ENCODE assay signal across 17 cellular contexts in genomic region chrX:39633293-39633692, GRCh38.
DNase-seq lines count a peak whose midpoint lies in the region; ATAC-seq and TF ChIP-seq lines count a peak whose summit lies in the region.
"Had no signal": no experiment of that assay in that cellular context is flagged by ENCODE, and none has a peak within 500 bp of the region (broad histone marks: within the 10 kb centered on the region; RNA-seq: fewer than 3 reads in every experiment).

No MANE protein-coding gene starts in this region.

- ATAC-seq in stimulated activated naive B cell treated with anti-CD40 and anti-IgM and Interleukin-4, amounts not matched to agents 10 μg/mL and 1 μg/mL and 100 μg/mL, for 72 hours (replicated peaks): no peak
- ATAC-seq in HG03378 (IDR thresholded peaks at IDR 0.05; ENCODE audit: unreplicated experiment): no peak
- ATAC-seq: foreskin keratinocyte; Panc1; stimulated activated naive CD8-positive, alpha-beta T cell treated with anti-CD3 and anti-CD28 coated beads, Interleukin-15, amount 100 ng/mL, for 72 hours had no signal

- no peaks in the 10 kb centered on the region for H3K79me2 ChIP-seq in hepatocyte

- WGBS in hepatocyte (ENCODE audit: low lambda C conversion rate, missing lambda C conversion rate): 47% methylated on average over 2 of the region's 2 CpGs

- H3K27me3 Mint-ChIP-seq in stimulated activated naive B cell treated with anti-CD40 and anti-IgM and Interleukin-4, amounts not matched to agents 10 μg/mL and 1 μg/mL and 100 μg/mL, for 72 hours: no peaks in the 10 kb centered on the region
- H3K27me3 Mint-ChIP-seq: activated naive CD4-positive, alpha-beta T cell treated with anti-CD3 and anti-CD28 coated beads, Interleukin-2, amount 10 ng/mL, durations not matched to agents 7 days and 5 days; stimulated activated naive CD8-positive, alpha-beta T cell treated with anti-CD3 and anti-CD28 coated beads, Interleukin-15, amount 100 ng/mL, for 72 hours had no signal

- peaks cover 0 to 4% of the 10 kb centered on the region in 2 donors for H3K9me3 Mint-ChIP-seq in stimulated activated naive B cell treated with anti-CD40 and anti-IgM and Interleukin-4, amounts not matched to agents 10 μg/mL and 1 μg/mL and 100 μg/mL, for 72 hours
- H3K9me3 Mint-ChIP-seq: activated naive CD4-positive, alpha-beta T cell treated with anti-CD3 and anti-CD28 coated beads, Interleukin-2, amount 10 ng/mL, durations not matched to agents 7 days and 5 days; stimulated activated naive CD8-positive, alpha-beta T cell treated with anti-CD3 and anti-CD28 coated beads, Interleukin-15, amount 100 ng/mL, for 72 hours had no signal

- H4K20me1 ChIP-seq in hepatocyte (ENCODE audit: insufficient read depth, poor library complexity, severe bottlenecking): no peaks in the 10 kb centered on the region

- H3K27ac ChIP-seq in hepatocyte: no peak overlapping the region
- H3K27ac ChIP-seq: foreskin keratinocyte, VCaP had no signal

- H3K4me2 ChIP-seq in hepatocyte: no peak overlapping the region

- H3K9me2 ChIP-seq in hepatocyte (replicated peaks; ENCODE audit: insufficient read depth): no peaks in the 10 kb centered on the region

- H3K4me1 Mint-ChIP-seq in stimulated activated naive B cell treated with anti-CD40 and anti-IgM and Interleukin-4, amounts not matched to agents 10 μg/mL and 1 μg/mL and 100 μg/mL, for 72 hours: peaks cover 0 to 12% of the 10 kb centered on the region in 2 donors
- H3K4me1 Mint-ChIP-seq: activated naive CD4-positive, alpha-beta T cell treated with anti-CD3 and anti-CD28 coated beads, Interleukin-2, amount 10 ng/mL, durations not matched to agents 7 days and 5 days; B cell; IgD-negative memory B cell; naive B cell had no signal

- H3K36me3 Mint-ChIP-seq in stimulated activated naive B cell treated with anti-CD40 and anti-IgM and Interleukin-4, amounts not matched to agents 10 μg/mL and 1 μg/mL and 100 μg/mL, for 72 hours: no peaks in the 10 kb centered on the region
- H3K36me3 Mint-ChIP-seq: activated naive CD4-positive, alpha-beta T cell treated with anti-CD3 and anti-CD28 coated beads, Interleukin-2, amount 10 ng/mL, durations not matched to agents 7 days and 5 days; IgD-negative memory B cell; naive B cell had no signal

- H3K27ac Mint-ChIP-seq in stimulated activated naive B cell treated with anti-CD40 and anti-IgM and Interleukin-4, amounts not matched to agents 10 μg/mL and 1 μg/mL and 100 μg/mL, for 72 hours: no peak overlapping the region
- H3K27ac Mint-ChIP-seq: activated naive CD4-positive, alpha-beta T cell treated with anti-CD3 and anti-CD28 coated beads, Interleukin-2, amount 10 ng/mL, durations not matched to agents 7 days and 5 days; B cell; IgD-negative memory B cell; naive B cell; stimulated activated naive CD8-positive, alpha-beta T cell treated with anti-CD3 and anti-CD28 coated beads, Interleukin-15, amount 100 ng/mL, for 72 hours had no signal

- no peaks in the 10 kb centered on the region for H3K27me3 ChIP-seq in hepatocyte
- H3K27me3 ChIP-seq: foreskin keratinocyte had no signal

- H3K4me3 Mint-ChIP-seq in stimulated activated naive B cell treated with anti-CD40 and anti-IgM and Interleukin-4, amounts not matched to agents 10 μg/mL and 1 μg/mL and 100 μg/mL, for 72 hours: no peak overlapping the region
- H3K4me3 Mint-ChIP-seq: activated naive CD4-positive, alpha-beta T cell treated with anti-CD3 and anti-CD28 coated beads, Interleukin-2, amount 10 ng/mL, durations not matched to agents 7 days and 5 days; B cell; IgD-negative memory B cell; naive B cell; stimulated activated naive CD8-positive, alpha-beta T cell treated with anti-CD3 and anti-CD28 coated beads, Interleukin-15, amount 100 ng/mL, for 72 hours had no signal

- H3K4me1 ChIP-seq in hepatocyte (ENCODE audit: insufficient read depth): no peaks in the 10 kb centered on the region
- H3K4me1 ChIP-seq: foreskin keratinocyte had no signal

- DNase-seq in CMK (ENCODE audit: low read depth): peak; percentile 72
- DNase-seq in M059J (ENCODE audit: low read depth): peak; percentile 81
- peak; percentile 20 for DNase-seq in SKM-1 (lab: John Stamatoyannopoulos, UW; ENCODE audit: unreplicated experiment)
- peak; percentile 41 for DNase-seq in fibroblast of mammary gland (ENCODE audit: low read depth)
- no peak for DNase-seq in hepatocyte (ENCODE audit: low spot score)
- DNase-seq in stimulated activated naive B cell treated with anti-CD40 and anti-IgM and Interleukin-4, amounts not matched to agents 10 μg/mL and 1 μg/mL and 100 μg/mL, for 72 hours: no peak
- DNase-seq in HuH-7.5 (ENCODE audit: low spot score): no peak
- DNase-seq: activated naive CD4-positive, alpha-beta T cell treated with anti-CD3 and anti-CD28 coated beads, Interleukin-2, amount 10 ng/mL, durations not matched to agents 7 days and 5 days; foreskin keratinocyte; kidney glomerular epithelial cell; naive B cell; stimulated activated naive CD8-positive, alpha-beta T cell treated with anti-CD3 and anti-CD28 coated beads, Interleukin-15, amount 100 ng/mL, for 72 hours had no signal

- H3K4me3 ChIP-seq in fibroblast of mammary gland (ENCODE audit: control insufficient read depth, low read depth, low read length) (no peak overlapping the region), hepatocyte (no peak overlapping the region)

- H2AFZ ChIP-seq in hepatocyte: no peak overlapping the region

- H3K36me3 ChIP-seq in hepatocyte (replicated peaks; ENCODE audit: insufficient read depth, low read depth): no peaks in the 10 kb centered on the region

- no peaks in the 10 kb centered on the region for H3K9me3 ChIP-seq in hepatocyte (ENCODE audit: low read depth)

- TF ChIP-seq CTCF in fibroblast of mammary gland (conservative IDR thresholded peaks at IDR 0.05; ENCODE audit: control insufficient read depth, insufficient read depth, low read depth, low read length) (no peak), hepatocyte (IDR thresholded peaks at IDR 0.05; ENCODE audit: poor library complexity) (no peak)

Comparison
In these comparisons a context has a peak if more than half of its experiments do, and no peak if none do; other contexts are left out.
1. DNase-seq: peak in CMK (single experiment), M059J (single experiment), SKM-1 (single experiment) and fibroblast of mammary gland (single experiment); none in hepatocyte (single experiment), stimulated activated naive B cell treated with anti-CD40 and anti-IgM and Interleukin-4, amounts not matched to agents 10 μg/mL and 1 μg/mL and 100 μg/mL, for 72 hours (single experiment) and HuH-7.5 (single experiment).